11 cellular contexts compared by ENCODE assay signal in genomic region chr5:95900383-95900958, GRCh38.
DNase-seq lines count a peak whose midpoint lies in the region; ATAC-seq, FAIRE-seq and TF ChIP-seq lines count a peak whose summit lies in the region.
"Had no signal": no experiment of that assay in that cellular context is flagged by ENCODE, and none has a peak within 500 bp of the region (broad histone marks: within the 10 kb centered on the region; RNA-seq: fewer than 3 reads in every experiment).

No MANE protein-coding gene starts in this region.

- H3K27ac ChIP-seq in A673 (ENCODE audit: low read depth, low read length, poor library complexity, severe bottlenecking) (no peak overlapping the region), brain microvascular endothelial cell (no peak overlapping the region), keratinocyte (ENCODE audit: control insufficient read depth, insufficient read depth, low read length) (peak overlapping the region; percentile 84), foreskin keratinocyte (no peak overlapping the region)

- no peak overlapping the region for H3K9ac ChIP-seq in keratinocyte (ENCODE audit: control insufficient read depth, extremely low read depth, insufficient read depth, low read length)

- peaks cover 39% of the 10 kb centered on the region for H3K79me2 ChIP-seq in keratinocyte (ENCODE audit: control insufficient read depth, insufficient read depth, low read length)

- H3K27me3 ChIP-seq in A673 (replicated peaks; ENCODE audit: insufficient read depth, low read depth, low read length, poor library complexity) (no peaks in the 10 kb centered on the region), MG63 (no peaks in the 10 kb centered on the region), brain microvascular endothelial cell (replicated peaks) (no peaks in the 10 kb centered on the region), keratinocyte (ENCODE audit: control insufficient read depth, extremely low read depth, insufficient read depth, low read length) (no peaks in the 10 kb centered on the region), foreskin keratinocyte (no peaks in the 10 kb centered on the region)

- H3K4me1 ChIP-seq in A673 (ENCODE audit: insufficient read depth, low read length, poor library complexity, severe bottlenecking) (no peaks in the 10 kb centered on the region), keratinocyte (ENCODE audit: control insufficient read depth, extremely low read depth, insufficient read depth, low read length) (peaks cover 18% of the 10 kb centered on the region), foreskin keratinocyte (peaks cover 12% of the 10 kb centered on the region)

- DNase-seq in A673 (ENCODE audit: low spot score) (peak; percentile 34), MG63 (peak; percentile 60), brain microvascular endothelial cell (peak; percentile 54), keratinocyte (ENCODE audit: low read depth, low spot score) (no peak), islet precursor cell (no peak), foreskin keratinocyte (no peak), lower leg skin (ENCODE audit: low spot score in 2 of 2) (no peak)
- DNase-seq: activated gamma-delta T cell treated with Interleukin-2 at 50 U/mL for 16 hours; CD4-positive, CD25-positive, alpha-beta regulatory T cell; stimulated activated naive B cell treated with anti-CD40 and anti-IgM and Interleukin-4, amounts not matched to agents 10 μg/mL and 1 μg/mL and 100 μg/mL, for 72 hours had no signal

- BruUV-seq in A673 (replicated peaks; lab: Mats Ljungman, UMichigan) = no TSS peak

- WGBS in lower leg skin, 2 donors = 70 to 80% methylated on average over 4 of the region's 4 CpGs

- dilution Hi-C loops in keratinocyte (cut with MboI; ENCODE audit: extremely low pct_ligation_motif_present, low sequenced_read_pairs) = no loop called here

- H3K9me3 ChIP-seq in A673 (ENCODE audit: low read depth, low read length, poor library complexity, severe bottlenecking) (no peaks in the 10 kb centered on the region), MG63 (no peaks in the 10 kb centered on the region), keratinocyte (ENCODE audit: control insufficient read depth, low read depth, low read length) (no peaks in the 10 kb centered on the region)

- H3K36me3 ChIP-seq in A673 (ENCODE audit: insufficient read depth, low read length, poor library complexity, severe bottlenecking) (no peaks in the 10 kb centered on the region), MG63 (peaks cover 97% of the 10 kb centered on the region), brain microvascular endothelial cell (replicated peaks) (peaks cover 30% of the 10 kb centered on the region), keratinocyte (ENCODE audit: control insufficient read depth in 2 of 2, extremely low read depth in 1 of 2, insufficient read depth in 2 of 2, low read length in 2 of 2) (peaks cover 27 to 62% of the 10 kb centered on the region in 2 experiments)

- no peak overlapping the region for H3K4me3 ChIP-seq in A673 (ENCODE audit: low read depth, low read length, poor library complexity, severe bottlenecking)
- H3K4me3 ChIP-seq in MG63 = no peak overlapping the region
- H3K4me3 ChIP-seq in brain microvascular endothelial cell (ENCODE audit: low read depth, low read length) = no peak overlapping the region
- H3K4me3 ChIP-seq in keratinocyte (ENCODE audit: control insufficient read depth in 2 of 3, extremely low read depth in 1 of 3, insufficient read depth in 2 of 3, low read depth in 1 of 3, low read length in 3 of 3) = no peak overlapping the region
- H3K4me3 ChIP-seq in lower leg skin (ENCODE audit: low read depth, poor library complexity, severe bottlenecking) = no peak overlapping the region

- no peak for TF ChIP-seq POLR2A in lower leg skin (IDR thresholded peaks at IDR 0.05)

- in situ Hi-C loops in brain microvascular endothelial cell (cut with HindIII; ENCODE audit: low pct_ligation_motif_present, low sequenced_read_pairs) = no loop called here

- H3K9me1 ChIP-seq in keratinocyte (ENCODE audit: control insufficient read depth, extremely low read depth, insufficient read depth, low read length) = no peaks in the 10 kb centered on the region

- FAIRE-seq in keratinocyte (lab: Jason Lieb, UNC) = no peak

- no peak for ATAC-seq in foreskin keratinocyte
- no peak for ATAC-seq in GM19467 (IDR thresholded peaks at IDR 0.05; ENCODE audit: unreplicated experiment)
- ATAC-seq: stimulated activated naive B cell treated with anti-CD40 and anti-IgM and Interleukin-4, amounts not matched to agents 10 μg/mL and 1 μg/mL and 100 μg/mL, for 72 hours had no signal

- H2AFZ ChIP-seq in keratinocyte (ENCODE audit: control insufficient read depth, low read length) = no peak overlapping the region

- POLR2A ChIA-PET in A673 (lab: Charles Lee; ENCODE audit: low non-redundant PET) = interaction anchor here (0.6 kb wide), 1 partner anchor 215 kb away, joined by 4 read pairs; no protein-coding TSS in a partner anchor

- H3K4me2 ChIP-seq in keratinocyte (ENCODE audit: control insufficient read depth, extremely low read depth, insufficient read depth, low read depth, low read length) = no peak overlapping the region

- CTCF ChIA-PET in A673 (lab: Charles Lee) = no interaction called here

- TF ChIP-seq CTCF in A673 (conservative IDR thresholded peaks at IDR 0.05; ENCODE audit: low read depth, low read length) = no peak
- no peak for TF ChIP-seq CTCF in brain microvascular endothelial cell (IDR thresholded peaks at IDR 0.05; ENCODE audit: low read depth, low read length, missing control alignments)
- no peak for TF ChIP-seq CTCF in keratinocyte (optimal IDR thresholded peaks at IDR 0.05 in 1 of 3, IDR thresholded peaks at IDR 0.05 in 1 of 3, conservative IDR thresholded peaks at IDR 0.05 in 1 of 3; ENCODE audit: extremely low read depth in 1 of 3, insufficient read depth in 2 of 3, low read length in 3 of 3)
- TF ChIP-seq CTCF in foreskin keratinocyte (conservative IDR thresholded peaks at IDR 0.05) = no peak
- TF ChIP-seq CTCF in lower leg skin (IDR thresholded peaks at IDR 0.05) = no peak

- intact Hi-C loops in A673 (cut with micrococcal nuclease; ENCODE audit: unreplicated experiment) = no loop called here
- intact Hi-C loops in lower leg skin (cut with DNase I; ENCODE audit: low total_unique reads) = no loop called here

- no peaks in the 10 kb centered on the region for H4K20me1 ChIP-seq in keratinocyte (ENCODE audit: control insufficient read depth, extremely low read depth, insufficient read depth, low read length)

Comparison
In these comparisons a context has a peak if more than half of its experiments do, and no peak if none do; other contexts are left out.
1. DNase-seq: peak in A673 (single experiment), MG63 (single experiment) and brain microvascular endothelial cell (single experiment); none in keratinocyte (single experiment), islet precursor cell (single experiment), foreskin keratinocyte (0 of 2) and lower leg skin (0 of 2).